In genomic region chr7:10939911-10940747, GRCh38 we compare ENCODE assay signal across 8 cellular contexts. TPM values are rescaled to one million over a fixed set of nuclear protein-coding genes. Genes with fewer than 3 reads are reported as not detected.
A peak's percentile ranks its signal among the peaks of the same experiment; 100 is the strongest.
DNase-seq lines count a peak whose midpoint lies in the region; ATAC-seq, FAIRE-seq and TF ChIP-seq lines count a peak whose summit lies in the region.

No MANE protein-coding gene starts in this region.

- TF ChIP-seq CTCF in SU-DHL-6 (IDR thresholded peaks at IDR 0.05; ENCODE audit: insufficient read depth, low read length, poor library complexity, severe bottlenecking) (no peak), adrenal gland (IDR thresholded peaks at IDR 0.05) (peak in 2 of 6 experiments; percentile 1 to 14), upper lobe of right lung (IDR thresholded peaks at IDR 0.05) (no peak)

- WGBS in adrenal gland, 4 donors = 0 to 1% (median 0%) methylated on average over 31 to 61 of the region's 61 CpGs

- H3K27ac ChIP-seq in SU-DHL-6 (ENCODE audit: low read depth, low read length) (peak overlapping the region; percentile 94), adrenal gland (peak overlapping the region; percentile 80 to 98 (median 90)), upper lobe of right lung (peak overlapping the region; percentile 98)

- intact Hi-C loops in adrenal gland (cut with DNase I) (no loop called here), left cardiac atrium (cut with DNase I) (loop anchor here in 1 of 2 donors (2.0 kb wide), 1 partner anchor 33 kb away; the partner anchor contains the start of gene PHF14), posterior vena cava (cut with DNase I) (loop anchor here in 1 of 2 donors (5.0 kb wide), 1 partner anchor 32 kb away; the partner anchor contains the start of gene PHF14), upper lobe of right lung (cut with DNase I) (no loop called here)

- ATAC-seq in HG02798 (IDR thresholded peaks at IDR 0.05; ENCODE audit: poor library complexity, unreplicated experiment) (peak; percentile 95), left cardiac atrium (peak; percentile 99), upper lobe of right lung (peak; percentile 99)

- peak; percentile 98 for FAIRE-seq in GM12892 (lab: Jason Lieb, UNC)

- H3K9ac ChIP-seq in SU-DHL-6 (ENCODE audit: low read length) = peak overlapping the region; percentile 94

- peak overlapping the region; percentile 99 for H3K4me2 ChIP-seq in SU-DHL-6 (ENCODE audit: low read depth, low read length, poor library complexity, severe bottlenecking)

- no peaks in the 10 kb centered on the region for H3K27me3 ChIP-seq in SU-DHL-6 (ENCODE audit: low read length)
- H3K27me3 ChIP-seq in adrenal gland = no peaks in the 10 kb centered on the region
- H3K27me3 ChIP-seq in upper lobe of right lung = no peaks in the 10 kb centered on the region

- H3K9me3 ChIP-seq in SU-DHL-6 (ENCODE audit: insufficient read depth, low read length) (no peaks in the 10 kb centered on the region), adrenal gland (replicated peaks in 1 of 3) (no peaks in the 10 kb centered on the region), upper lobe of right lung (no peaks in the 10 kb centered on the region)

- peaks cover 25% of the 10 kb centered on the region for H3F3A ChIP-seq in SU-DHL-6 (ENCODE audit: insufficient read depth)

- peaks cover 22% of the 10 kb centered on the region for H3K36me3 ChIP-seq in SU-DHL-6 (ENCODE audit: low read length)
- H3K36me3 ChIP-seq in adrenal gland (replicated peaks in 1 of 2) = peaks cover 0 to 23% of the 10 kb centered on the region in 2 donors
- H3K36me3 ChIP-seq in upper lobe of right lung = peaks cover 31% of the 10 kb centered on the region

- peak overlapping the region; percentile 85 for H2AFZ ChIP-seq in SU-DHL-6 (ENCODE audit: low read depth, low read length, severe bottlenecking)

- H3K4me3 ChIP-seq in SU-DHL-6 (ENCODE audit: insufficient read depth, low read length, poor library complexity, severe bottlenecking) = peak overlapping the region; percentile 92
- peak overlapping the region; percentile 38 to 78 (median 51) for H3K4me3 ChIP-seq in adrenal gland
- H3K4me3 ChIP-seq in upper lobe of right lung = peak overlapping the region; percentile 88

- H4K20me1 ChIP-seq in SU-DHL-6 (ENCODE audit: low read depth, low read length) = peaks cover 24% of the 10 kb centered on the region

- TF ChIP-seq POLR2A in GM12892 (IDR thresholded peaks at IDR 0.05; ENCODE audit: low read depth, low read length) = peak; percentile 99
- TF ChIP-seq POLR2A in adrenal gland (IDR thresholded peaks at IDR 0.05) = peak; percentile 92 to 93

- peaks cover 45% of the 10 kb centered on the region for H3K79me2 ChIP-seq in SU-DHL-6 (ENCODE audit: insufficient read depth, low read length)

- peak; percentile 85 for DNase-seq in GM12892 (ENCODE audit: insufficient read length)
- DNase-seq in NCI-H1417 treated with DMSO at 0.1 percent for 48 hours (lab: John Stamatoyannopoulos, UW) = peak; percentile 97
- peak; percentile 89 to 97 (median 93) for DNase-seq in adrenal gland
- peak; percentile 92 for DNase-seq in left cardiac atrium
- peak; percentile 96 for DNase-seq in posterior vena cava (ENCODE audit: low spot score)
- DNase-seq in upper lobe of right lung = peak; percentile 95

- H3K4me1 ChIP-seq in adrenal gland (replicated peaks in 1 of 2) = peaks cover 16 to 39% of the 10 kb centered on the region in 2 donors
- H3K4me1 ChIP-seq in upper lobe of right lung = peaks cover 15% of the 10 kb centered on the region

- no peaks in the 10 kb centered on the region for H3K9me2 ChIP-seq in SU-DHL-6 (replicated peaks; ENCODE audit: insufficient read depth, low read length)

RNA-seq across cellular contexts. Expression of gene PHF14, which starts 33.5 kb away (rescaled TPM):
- 21.6 TPM for polyA plus RNA-seq in GM12892 (2012; ENCODE audit: missing spikeins)
- total RNA-seq in adrenal gland = 10 to 100 TPM in 7 of 8 donors, 1 to 10 TPM in 1; 8.0 to 40.3 (median 29.2) TPM
- 10 to 100 TPM; 24.3 to 54.5 (median 29.5) TPM for polyA plus RNA-seq in adrenal gland
- 10 to 100 TPM; 14.5 to 17.2 TPM for total RNA-seq in left cardiac atrium
- 10 to 100 TPM; 32.7 to 36.6 TPM for total RNA-seq in posterior vena cava
- 30.4 TPM for total RNA-seq in upper lobe of right lung

Comparison
In these comparisons a context has a peak if more than half of its experiments do, and no peak if none do; other contexts are left out.
1. Peak in every context shown above with its lines: DNase-seq, ATAC-seq, H3K4me3 ChIP-seq and H3K27ac ChIP-seq.